9 cellular contexts compared by ENCODE assay signal in genomic region chr3:124730920-124731297, GRCh38. TPM values are rescaled to one million over a fixed set of nuclear protein-coding genes. Genes with fewer than 3 reads are reported as not detected.
DNase-seq lines count a peak whose midpoint lies in the region; ATAC-seq, FAIRE-seq and TF ChIP-seq lines count a peak whose summit lies in the region.
"Had no signal": no experiment of that assay in that cellular context is flagged by ENCODE, and none has a peak within 500 bp of the region (broad histone marks: within the 10 kb centered on the region; RNA-seq: fewer than 3 reads in every experiment).

No MANE protein-coding gene starts in this region.

- peak overlapping the region; percentile 90 for H3K4me2 ChIP-seq in endothelial cell of umbilical vein (ENCODE audit: insufficient read depth, low read length)

- H3K4me1 Mint-ChIP-seq in CD4-positive, alpha-beta memory T cell, result peaks cover 25 to 41% (median 32%) of the 10 kb centered on the region in 4 donors

- H2AFZ ChIP-seq in endothelial cell of umbilical vein (ENCODE audit: low read depth, low read length), result peak overlapping the region; percentile 85

- dilution Hi-C loops in endothelial cell of umbilical vein (cut with MboI; ENCODE audit: extremely low pct_ligation_motif_present, low sequenced_read_pairs), result no loop called here

- H3K27me3 Mint-ChIP-seq in CD4-positive, alpha-beta memory T cell, result peaks cover 2 to 7% of the 10 kb centered on the region in 2 donors

- TF ChIP-seq CTCF in Panc1 (IDR thresholded peaks at IDR 0.05) (no peak), endothelial cell of umbilical vein (IDR thresholded peaks at IDR 0.05; ENCODE audit: extremely low read depth in 1 of 2, insufficient read depth in 1 of 2, low read depth in 1 of 2, low read length in 2 of 2) (no peak), pancreas (IDR thresholded peaks at IDR 0.05) (no peak)

- peak overlapping the region; percentile 97 to 100 (median 99) for H3K4me3 Mint-ChIP-seq in CD4-positive, alpha-beta memory T cell

- in situ Hi-C loops in Panc1 (cut with HindIII; ENCODE audit: low pct_unique_long_range_greater_than_20kb, low sequenced_read_pairs), result no loop called here

- peak; percentile 4; the same call in 1 of the 2 replicates for ATAC-seq in Panc1
- peak in 2 of 4 donors; percentile 3 to 6 for ATAC-seq in pancreas
- no peak for ATAC-seq in GM21717 (IDR thresholded peaks at IDR 0.05; ENCODE audit: unreplicated experiment)

- CTCF ChIA-PET in CD4-positive, alpha-beta memory T cell (lab: Charles Lee; ENCODE audit: partially characterized antibody), result interaction anchor here (1.1 to 1.2 kb wide), 2 partner anchors 27 to 30 kb away, joined by 5 to 6 read pairs; no protein-coding TSS in a partner anchor
- CTCF ChIA-PET in Panc1 (lab: Charles Lee), result no interaction called here
- CTCF ChIA-PET in endothelial cell of umbilical vein (lab: Charles Lee), result interaction anchor here (1.4 to 2.0 kb wide), 2 partner anchors 30 to 42 kb away, joined by 6 to 7 read pairs; no protein-coding TSS in a partner anchor

- H3K79me2 ChIP-seq in endothelial cell of umbilical vein (ENCODE audit: control insufficient read depth, insufficient read depth, low read length), result peaks cover 42% of the 10 kb centered on the region

- H3K36me3 ChIP-seq in CD4-positive, alpha-beta memory T cell (ENCODE audit: insufficient read depth, low read length), result no peaks in the 10 kb centered on the region
- H3K36me3 ChIP-seq in Panc1 (ENCODE audit: control insufficient read depth, insufficient read depth, low read length), result peaks cover 5% of the 10 kb centered on the region
- peaks cover 0 to 5% of the 10 kb centered on the region in 2 experiments for H3K36me3 ChIP-seq in endothelial cell of umbilical vein (ENCODE audit: control insufficient read depth in 2 of 2, extremely low read depth in 1 of 2, insufficient read depth in 2 of 2, low read length in 2 of 2)
- H3K36me3 ChIP-seq in pancreas, result no peaks in the 10 kb centered on the region

- DNase-seq in CD4-positive, alpha-beta memory T cell, result no peak
- DNase-seq in Panc1 (ENCODE audit: low read depth, low spot score) (no peak), endothelial cell of umbilical vein (ENCODE audit: low read depth, low spot score) (no peak), pancreas (peak in 2 of 6 donors; percentile 11 to 21), SIG-M5 treated with dmso at 0.1 percent for 504 hours (lab: John Stamatoyannopoulos, UW; ENCODE audit: unreplicated experiment) (no peak), NCI-H1417 treated with DMSO at 0.1 percent for 48 hours (lab: John Stamatoyannopoulos, UW) (no peak), NCI-H2227 (lab: John Stamatoyannopoulos, UW; ENCODE audit: unreplicated experiment) (no peak)
- DNase-seq: cortex of kidney had no signal

- no peaks in the 10 kb centered on the region for H3K9me3 ChIP-seq in CD4-positive, alpha-beta memory T cell (ENCODE audit: control insufficient read depth in 1 of 2, low read length in 2 of 2)
- H3K9me3 ChIP-seq in Panc1 (ENCODE audit: control insufficient read depth, insufficient read depth, low read depth, low read length), result no peaks in the 10 kb centered on the region
- H3K9me3 ChIP-seq in endothelial cell of umbilical vein (replicated peaks; ENCODE audit: control insufficient read depth, insufficient read depth, low read length), result no peaks in the 10 kb centered on the region
- no peaks in the 10 kb centered on the region for H3K9me3 ChIP-seq in pancreas

- 4 to 6% methylated on average over 13 of the region's 13 CpGs for WGBS in pancreas, 2 donors

- intact Hi-C loops in CD4-positive, alpha-beta memory T cell (cut with micrococcal nuclease), result loop anchor here (1.0 kb wide), 4 partner anchors 147 to 1146 kb away; partner anchors contain the start of genes HACD2, OSBPL11 and ZNF148
- intact Hi-C loops in Panc1 (cut with micrococcal nuclease; ENCODE audit: unreplicated experiment), result no loop called here
- intact Hi-C loops in endothelial cell of umbilical vein (cut with micrococcal nuclease), result no loop called here
- intact Hi-C loops in pancreas (cut with DNase I), result no loop called here

- H3K9me3 Mint-ChIP-seq in CD4-positive, alpha-beta memory T cell, result peaks cover 0 to 3% (median 0%) of the 10 kb centered on the region in 8 donors

- BruUV-seq in Panc1 (replicated peaks; lab: Mats Ljungman, UMichigan) (no TSS peak), endothelial cell of umbilical vein (replicated peaks; lab: Mats Ljungman, UMichigan) (TSS peak; percentile 41)

- peaks cover 36% of the 10 kb centered on the region for H3K4me1 ChIP-seq in CD4-positive, alpha-beta memory T cell (ENCODE audit: insufficient read depth, low read length)
- peaks cover 9% of the 10 kb centered on the region; the same call in 1 of the 2 replicates for H3K4me1 ChIP-seq in Panc1 (ENCODE audit: control insufficient read depth, insufficient read depth, low read length)
- H3K4me1 ChIP-seq in endothelial cell of umbilical vein (ENCODE audit: control insufficient read depth, extremely low read depth, insufficient read depth, low read length), result peaks cover 18% of the 10 kb centered on the region
- H3K4me1 ChIP-seq in pancreas, result peaks cover 8 to 21% (median 13%) of the 10 kb centered on the region in 3 donors

- POLR2A ChIA-PET in CD4-positive, alpha-beta memory T cell (lab: Charles Lee; ENCODE audit: partially characterized antibody), result interaction anchor here (0.7 to 1.1 kb wide), 3 partner anchors 8 to 644 kb away, joined by 3 read pairs; partner anchors contain the start of gene ZNF148
- POLR2A ChIA-PET in Panc1 (lab: Charles Lee) (interaction anchor here (0.6 kb wide), 1 partner anchor 135 kb away, joined by 7 read pairs; no protein-coding TSS in a partner anchor), endothelial cell of umbilical vein (lab: Charles Lee) (no interaction called here)

- FAIRE-seq in endothelial cell of umbilical vein (lab: Jason Lieb, UNC), result no peak
- no peak for FAIRE-seq in pancreas (lab: Jason Lieb, UNC)

- H3K4me3 ChIP-seq in CD4-positive, alpha-beta memory T cell (ENCODE audit: low read length in 2 of 2), result peak overlapping the region; percentile 77 to 85
- H3K4me3 ChIP-seq in Panc1 (ENCODE audit: low read depth in 2 of 2, low read length in 2 of 2), result peak overlapping the region; percentile 71 to 87
- peak overlapping the region; percentile 14 to 80 (median 79) for H3K4me3 ChIP-seq in endothelial cell of umbilical vein (replicated peaks in 1 of 3; ENCODE audit: insufficient read depth in 1 of 3, low read depth in 1 of 3, low read length in 3 of 3)
- H3K4me3 ChIP-seq in pancreas, result peak overlapping the region; percentile 50 to 74 (median 65)

- H3K27ac Mint-ChIP-seq in CD4-positive, alpha-beta memory T cell, result peak overlapping the region; percentile 95 to 100 (median 99)

- peaks cover 10 to 20% of the 10 kb centered on the region in 2 donors for H3K36me3 Mint-ChIP-seq in CD4-positive, alpha-beta memory T cell

- peak overlapping the region; percentile 87 for H3K9ac ChIP-seq in endothelial cell of umbilical vein (replicated peaks; ENCODE audit: extremely low read depth, insufficient read depth, low read length)

- H4K20me1 ChIP-seq in endothelial cell of umbilical vein (replicated peaks; ENCODE audit: control insufficient read depth, extremely low read depth, insufficient read depth, low read length), result no peaks in the 10 kb centered on the region

- TF ChIP-seq POLR2A in endothelial cell of umbilical vein (IDR thresholded peaks at IDR 0.05; ENCODE audit: low read depth, low read length), result no peak

- peaks cover 6% of the 10 kb centered on the region for H3K27me3 ChIP-seq in CD4-positive, alpha-beta memory T cell (ENCODE audit: insufficient read depth, low read length)
- no peaks in the 10 kb centered on the region; the same call in 1 of the 2 replicates for H3K27me3 ChIP-seq in Panc1 (ENCODE audit: control insufficient read depth, insufficient read depth, low read length)
- peaks cover 1 to 14% of the 10 kb centered on the region in 2 experiments for H3K27me3 ChIP-seq in endothelial cell of umbilical vein (ENCODE audit: control insufficient read depth in 2 of 2, insufficient read depth in 2 of 2, low read length in 2 of 2)
- no peaks in the 10 kb centered on the region for H3K27me3 ChIP-seq in pancreas

- H3K9me1 ChIP-seq in endothelial cell of umbilical vein (replicated peaks; ENCODE audit: control insufficient read depth, extremely low read depth, insufficient read depth, low read length), result no peaks in the 10 kb centered on the region

- peak overlapping the region; percentile 63 for H3K27ac ChIP-seq in CD4-positive, alpha-beta memory T cell (ENCODE audit: low read depth, low read length)
- peak overlapping the region; percentile 86 for H3K27ac ChIP-seq in Panc1 (ENCODE audit: low read length)
- peak overlapping the region; percentile 54 for H3K27ac ChIP-seq in endothelial cell of umbilical vein (ENCODE audit: insufficient read depth, low read depth, low read length)
- H3K27ac ChIP-seq in pancreas, result no peak overlapping the region

TF ChIP-seq in endothelial cell of umbilical vein, 7 proteins besides CTCF, POLR2A, EP300 and RAD21 (continues in another document):
- TF ChIP-seq JUN (IDR thresholded peaks at IDR 0.05; ENCODE audit: borderline replicate concordance, insufficient read depth, insufficient read length, low read depth) (no peak), GATA2 (IDR thresholded peaks at IDR 0.05; ENCODE audit: insufficient read depth, insufficient read length, low read depth, low read length) (no peak), FOS (IDR thresholded peaks at IDR 0.05; ENCODE audit: borderline replicate concordance, insufficient read depth, low read length) (no peak), POLR2AphosphoS5 (IDR thresholded peaks at IDR 0.05; ENCODE audit: insufficient read depth, low read depth, low read length) (no peak), EZH2 (IDR thresholded peaks at IDR 0.05; ENCODE audit: borderline replicate concordance, low read depth, low read length, severe bottlenecking) (no peak), MYC (IDR thresholded peaks at IDR 0.05; ENCODE audit: low read depth, low read length) (no peak)

RNA-seq across cellular contexts. Expression of gene UMPS, which starts 0.7 kb away (rescaled TPM):
- 10 to 100 TPM; 25.5 to 31.5 TPM for total RNA-seq in CD4-positive, alpha-beta memory T cell
- 10 to 100 TPM; 18.4 to 33.2 TPM for polyA plus RNA-seq in CD4-positive, alpha-beta memory T cell
- 46.0 TPM for total RNA-seq in Panc1 (2021; ENCODE audit: unreplicated experiment)
- polyA plus RNA-seq in Panc1 (2012; ENCODE audit: insufficient read length), result 70.0 TPM
- total RNA-seq in endothelial cell of umbilical vein, result 41.9 and 50.2 TPM in 2 replicates
- 21.5 and 38.6 TPM in 2 replicates for polyA plus RNA-seq in endothelial cell of umbilical vein
- polyA plus RNA-seq in endothelial cell of umbilical vein (2011; cell fraction: cytosol; rRNA removed), result 32.4 and 35.7 TPM in 2 replicates
- polyA plus RNA-seq in endothelial cell of umbilical vein (2011; cell fraction: nucleus; rRNA removed), result 19.1 and 27.0 TPM in 2 replicates
- 29.0 and 36.5 TPM in 2 replicates for polyA plus RNA-seq in endothelial cell of umbilical vein (2012)
- polyA minus RNA-seq in endothelial cell of umbilical vein, result 21.2 and 22.3 TPM in 2 replicates
- 118 TPM for polyA minus RNA-seq in endothelial cell of umbilical vein (2011; cell fraction: cytosol; rRNA and poly(A)+ RNA removed)
- polyA minus RNA-seq in endothelial cell of umbilical vein (2011; cell fraction: nucleus; rRNA and poly(A)+ RNA removed), result 6.8 and 10.1 TPM in 2 replicates
- total RNA-seq in pancreas, result 10 to 100 TPM; 10.6 to 20.1 (median 14.6) TPM
- 10 to 100 TPM in 1 of 2 donors, 1 to 10 TPM in 1; 6.6 to 10.3 TPM for polyA plus RNA-seq in pancreas

Comparison
In these comparisons a context has a peak if more than half of its experiments do, and no peak if none do; other contexts are left out.
1. H3K27ac ChIP-seq: peak in CD4-positive, alpha-beta memory T cell (single experiment), Panc1 (single experiment) and endothelial cell of umbilical vein (single experiment); none in pancreas (0 of 4).
2. Peak in every context shown above with its lines, with median percentiles within 50 percentile points of each other: H3K4me3 ChIP-seq.